Comparison of ENCODE assay signal across 23 cellular contexts in the genomic region with DNA sequence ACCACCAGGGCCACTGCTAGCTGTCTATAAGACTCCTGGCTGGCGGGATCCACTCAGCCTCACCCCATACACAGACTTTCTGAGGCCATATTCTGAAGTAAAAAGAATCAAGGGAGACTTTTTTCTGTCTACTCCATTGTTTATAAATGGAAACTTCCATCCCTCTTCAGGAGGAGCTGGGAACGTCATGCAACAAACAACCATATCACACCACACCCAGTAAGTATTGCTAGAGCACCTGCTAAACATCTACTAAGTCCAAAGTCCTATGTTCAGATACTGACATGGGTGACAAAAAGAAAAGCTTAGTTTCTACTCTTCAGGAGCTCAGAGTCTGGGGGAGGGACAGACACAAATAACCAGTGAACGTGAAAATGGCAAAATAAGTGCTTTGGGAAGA.
DNase-seq lines count a peak whose midpoint lies in the region; ATAC-seq, FAIRE-seq and TF ChIP-seq lines count a peak whose summit lies in the region.
"Had no signal": no experiment of that assay in that cellular context is flagged by ENCODE, and none has a peak within 500 bp of the region (broad histone marks: within the 10 kb centered on the region; RNA-seq: fewer than 3 reads in every experiment).

No MANE protein-coding gene starts in this region.

- H3K4me1 ChIP-seq in duodenal mucosa (ENCODE audit: control insufficient read depth in 1 of 2, insufficient read depth in 2 of 2, low read length in 2 of 2) = peaks cover 12 to 17% of the 10 kb centered on the region in 2 donors
- peaks cover 0 to 5% (median 0%) of the 10 kb centered on the region in 4 donors for H3K4me1 ChIP-seq in right lobe of liver
- no peaks in the 10 kb centered on the region for H3K4me1 ChIP-seq in small intestine (ENCODE audit: control insufficient read depth in 2 of 2, insufficient read depth in 1 of 2, low read depth in 1 of 2, low read length in 1 of 2)
- no peaks in the 10 kb centered on the region for H3K4me1 ChIP-seq in body of pancreas

- TF ChIP-seq CTCF in right lobe of liver (IDR thresholded peaks at IDR 0.05) (no peak), dorsolateral prefrontal cortex (IDR thresholded peaks at IDR 0.05 in 54 of 56, conservative IDR thresholded peaks at IDR 0.05 in 2 of 56; ENCODE audit: low read depth in 1 of 56, partially characterized antibody in 56 of 56) (no peak), body of pancreas (IDR thresholded peaks at IDR 0.05) (no peak)

- 32% methylated on average over 2 of the region's 3 CpGs for whole genome bisulfite sequencing in right lobe of liver (ENCODE audit: insufficient coverage, low coverage, low lambda C conversion rate, missing lambda C conversion rate)
- WGBS in small intestine, 3 donors = 19 to 43% (median 31%) methylated on average over 3 of the region's 3 CpGs
- WGBS in body of pancreas, 2 donors = 65 to 73% methylated on average over 3 of the region's 3 CpGs

- no peaks in the 10 kb centered on the region for H3K9me3 ChIP-seq in duodenal mucosa (ENCODE audit: control insufficient read depth in 1 of 2, low read length in 2 of 2)
- no peaks in the 10 kb centered on the region for H3K9me3 ChIP-seq in right lobe of liver
- no peaks in the 10 kb centered on the region for H3K9me3 ChIP-seq in small intestine (ENCODE audit: control insufficient read depth, low read depth)
- H3K9me3 ChIP-seq in body of pancreas = no peaks in the 10 kb centered on the region

- H3K4me3 ChIP-seq in duodenal mucosa (ENCODE audit: low read depth in 1 of 2, low read length in 2 of 2) (peak overlapping the region; percentile 41 to 59), right lobe of liver (no peak overlapping the region), small intestine (ENCODE audit: low read depth in 1 of 2, low read length in 2 of 2) (peak overlapping the region in 1 of 2 donors; percentile 19), dorsolateral prefrontal cortex (no peak overlapping the region), body of pancreas (no peak overlapping the region)
- H3K4me3 ChIP-seq: GM23248 had no signal

- peak; percentile 49 to 93 (median 72) for ATAC-seq in right lobe of liver
- ATAC-seq in HG03342 (IDR thresholded peaks at IDR 0.05; ENCODE audit: unreplicated experiment) = no peak
- ATAC-seq in body of pancreas = no peak

- no peak overlapping the region for H3K9ac ChIP-seq in duodenal mucosa (ENCODE audit: low read depth in 1 of 2, low read length in 2 of 2)
- H3K9ac ChIP-seq: GM23248, KMS-11 had no signal

- H3K36me3 ChIP-seq in duodenal mucosa (ENCODE audit: control insufficient read depth in 1 of 2, insufficient read depth in 2 of 2, low read length in 2 of 2) (no peaks in the 10 kb centered on the region), right lobe of liver (no peaks in the 10 kb centered on the region), small intestine (ENCODE audit: control insufficient read depth in 2 of 2, insufficient read depth in 2 of 2, low read length in 2 of 2) (no peaks in the 10 kb centered on the region), body of pancreas (replicated peaks in 1 of 2; ENCODE audit: insufficient read depth in 1 of 2, low read depth in 2 of 2) (no peaks in the 10 kb centered on the region)

- no peak for FAIRE-seq in small intestine (lab: Jason Lieb, UNC)
- FAIRE-seq: A204.1, HTR-8/SVneo had no signal

- TF ChIP-seq POLR2A in right lobe of liver (IDR thresholded peaks at IDR 0.05) = no peak
- no peak for TF ChIP-seq POLR2A in body of pancreas (IDR thresholded peaks at IDR 0.05)

- peak; percentile 7 for DNase-seq in DMS53 treated with DMSO at 0.1 percent for 48 hours (lab: John Stamatoyannopoulos, UW; ENCODE audit: unreplicated experiment)
- no peak for DNase-seq in right lobe of liver
- peak; percentile 91 for DNase-seq in small intestine
- no peak for DNase-seq in activated CD4-positive, alpha-beta T cell treated with anti-CD3 and anti-CD28 coated beads for 4 hours
- no peak for DNase-seq in dorsolateral prefrontal cortex
- DNase-seq in body of pancreas = no peak
- DNase-seq: CD8-positive, alpha-beta memory T cell; DMS153; GM23248; H7; NCI-H1048; NCI-H1694; NCI-H2081; NCI-H2227 treated with DMSO at 0.1 percent for 48 hours; NCI-H526 treated with DMSO at 0.1 percent for 48 hours; SHP77 had no signal

- H3K27me3 ChIP-seq in duodenal mucosa (ENCODE audit: control insufficient read depth in 1 of 2, insufficient read depth in 2 of 2, low read length in 2 of 2) = no peaks in the 10 kb centered on the region
- no peaks in the 10 kb centered on the region for H3K27me3 ChIP-seq in right lobe of liver
- H3K27me3 ChIP-seq in small intestine (ENCODE audit: control insufficient read depth in 2 of 2, insufficient read depth in 2 of 2, low read length in 2 of 2) = no peaks in the 10 kb centered on the region
- H3K27me3 ChIP-seq in dorsolateral prefrontal cortex = peaks cover 0 to 7% (median 0%) of the 10 kb centered on the region in 45 donors
- H3K27me3 ChIP-seq in body of pancreas = no peaks in the 10 kb centered on the region

- peak overlapping the region; percentile 65 for H3K27ac ChIP-seq in duodenal mucosa (ENCODE audit: low read depth, low read length)
- no peak overlapping the region for H3K27ac ChIP-seq in right lobe of liver
- peak overlapping the region; percentile 68 to 84 for H3K27ac ChIP-seq in small intestine (ENCODE audit: low read depth in 1 of 2, low read length in 1 of 2)
- no peak overlapping the region for H3K27ac ChIP-seq in dorsolateral prefrontal cortex
- no peak overlapping the region for H3K27ac ChIP-seq in body of pancreas
- H3K27ac ChIP-seq: C4-2B, GM23248, KMS-11, RWPE1 had no signal

- intact Hi-C loops in right lobe of liver (cut with DNase I) (no loop called here), dorsolateral prefrontal cortex (cut with DNase I) (no loop called here), body of pancreas (cut with DNase I) (no loop called here)

Comparison
In these comparisons a context has a peak if more than half of its experiments do, and no peak if none do; other contexts are left out.
1. DNase-seq: peak in DMS53 treated with DMSO at 0.1 percent for 48 hours (single experiment) and small intestine (single experiment); none in right lobe of liver (0 of 3), activated CD4-positive, alpha-beta T cell treated with anti-CD3 and anti-CD28 coated beads for 4 hours (0 of 2), dorsolateral prefrontal cortex (0 of 10) and body of pancreas (0 of 4).
2. H3K27ac ChIP-seq: peak in duodenal mucosa (single experiment) and small intestine (2 of 2); none in right lobe of liver (0 of 3), dorsolateral prefrontal cortex (0 of 59) and body of pancreas (0 of 4).
3. H3K4me3 ChIP-seq: peak in duodenal mucosa (2 of 2); none in right lobe of liver (0 of 3), dorsolateral prefrontal cortex (0 of 59) and body of pancreas (0 of 2).
4. ATAC-seq: peak in right lobe of liver (4 of 4); none in HG03342 (single experiment) and body of pancreas (single experiment).